8 cellular contexts compared by ENCODE assay signal in the genomic region with DNA sequence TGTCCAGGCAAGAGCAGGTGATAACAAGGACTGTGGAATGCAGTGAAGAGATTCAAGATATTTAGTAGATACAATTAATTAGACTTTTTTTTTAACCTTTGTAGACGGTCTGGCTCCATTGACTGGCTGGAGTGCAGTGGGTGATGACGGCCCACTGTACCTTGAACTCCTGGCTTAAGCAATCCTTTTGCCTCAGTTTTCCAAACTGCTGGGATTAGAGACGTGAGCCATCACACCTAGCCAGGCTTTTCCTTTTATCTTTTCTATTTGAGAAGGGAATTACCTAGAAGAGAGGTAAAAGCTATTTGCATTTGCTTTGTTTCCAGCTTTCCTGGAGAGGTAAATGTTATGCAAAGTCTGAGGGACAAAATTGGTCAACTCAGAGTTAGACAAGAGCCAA.
"Had no signal": no experiment of that assay in that cellular context is flagged by ENCODE, and none has a peak within 500 bp of the region (broad histone marks: within the 10 kb centered on the region; RNA-seq: fewer than 3 reads in every experiment).

No MANE protein-coding gene starts in this region.

- H3K9ac ChIP-seq: GM23248, KMS-11 had no signal

- H3K4me2 ChIP-seq: KMS-11 had no signal

- FAIRE-seq: HTR-8/SVneo had no signal

- H3K4me3 ChIP-seq: GM23248, HAP-1 had no signal

- DNase-seq: GM23248, H7, HFFc6, KBM-7 had no signal

- H3K27ac ChIP-seq: GM23248, KMS-11 had no signal

- H3K36me3 ChIP-seq: HAP-1 had no signal

- H2AFZ ChIP-seq: GM23248 had no signal

- ATAC-seq: HCT116 had no signal

- H3K4me1 ChIP-seq: HAP-1 had no signal
